In genomic region chr15:43903864-43904290, GRCh38 we compare ENCODE assay signal across 8 cellular contexts.
DNase-seq lines count a peak whose midpoint lies in the region; ATAC-seq and TF ChIP-seq lines count a peak whose summit lies in the region.

No MANE protein-coding gene starts in this region.

- H2BK120ac ChIP-seq in H9 (ENCODE audit: low read depth, low read length, poor library complexity, severe bottlenecking): no peak overlapping the region

- H2BK12ac ChIP-seq in H9 (ENCODE audit: insufficient read length, low read depth, low read length): no peak overlapping the region

- no peak overlapping the region for H3K23ac ChIP-seq in H9 (ENCODE audit: insufficient read length, low read depth, low read length)

- H2AFZ ChIP-seq in H9 (ENCODE audit: low read length): no peak overlapping the region

- H4K8ac ChIP-seq in H9 (replicated peaks; ENCODE audit: insufficient read length, low read depth, low read length): no peak overlapping the region

- H2BK5ac ChIP-seq in H9 (ENCODE audit: insufficient read length, low read length): no peak overlapping the region

- no peak overlapping the region for H3K18ac ChIP-seq in H9 (ENCODE audit: insufficient read length, low read depth, low read length)

- no peak overlapping the region for H3T11ph ChIP-seq in H9 (ENCODE audit: low read length)

- no peaks in the 10 kb centered on the region for H3K36me3 Mint-ChIP-seq in CD4-positive, alpha-beta T cell (ENCODE audit: low read depth)
- H3K36me3 Mint-ChIP-seq in H9 (ENCODE audit: insufficient read depth in 1 of 3, low read depth in 3 of 3) (peaks cover 7 to 18% (median 16%) of the 10 kb centered on the region in 3 experiments; a peak in 5 of 7 replicates), endothelial cell (ENCODE audit: low read depth, unreplicated experiment) (no peaks in the 10 kb centered on the region)

- H2AK5ac ChIP-seq in H9 (ENCODE audit: insufficient read length, low read length): no peak overlapping the region

- no peak overlapping the region for H3K4me2 ChIP-seq in H9 (ENCODE audit: insufficient read depth, insufficient read length, low read length)

- H3K56ac ChIP-seq in H9 (ENCODE audit: insufficient read length, low read depth, low read length): no peak overlapping the region

- no peaks in the 10 kb centered on the region for H3K79me1 ChIP-seq in H9 (ENCODE audit: insufficient read depth, low read depth, low read length, poor library complexity, severe bottlenecking)

- no peak overlapping the region for H2BK20ac ChIP-seq in H9 (ENCODE audit: low read depth, low read length, poor library complexity, severe bottlenecking)

- TF ChIP-seq POLR2A in GM18505 (IDR thresholded peaks at IDR 0.05; ENCODE audit: borderline replicate concordance, extremely low read depth, insufficient read depth, insufficient read length): no peak

- TF ChIP-seq CTCF in CD4-positive, alpha-beta T cell (IDR thresholded peaks at IDR 0.05): peak; percentile 61
- TF ChIP-seq CTCF in H9 (conservative IDR thresholded peaks at IDR 0.05) (peak; percentile 96), endothelial cell (IDR thresholded peaks at IDR 0.05; ENCODE audit: unreplicated experiment) (peak; percentile 97)

- H2BK15ac ChIP-seq in H9 (ENCODE audit: low read depth, low read length): no peak overlapping the region

- H3K9me3 ChIP-seq in CD4-positive, alpha-beta T cell (ENCODE audit: control insufficient read depth, low read length): no peaks in the 10 kb centered on the region
- no peaks in the 10 kb centered on the region for H3K9me3 ChIP-seq in H9 (ENCODE audit: control insufficient read depth, low read depth, low read length)

- no peak overlapping the region for H3K27ac ChIP-seq in CD4-positive, alpha-beta T cell (ENCODE audit: low read depth, low read length)
- no peak overlapping the region for H3K27ac ChIP-seq in H9 (ENCODE audit: insufficient read length, low read depth, low read length)

- no peak overlapping the region for H3K9ac ChIP-seq in H9 (ENCODE audit: extremely low read depth, insufficient read length, low read length)

- WGBS in H9 (ENCODE audit: extremely low coverage, insufficient read length, low lambda C conversion rate): no CpG with 5 or more reads among the region's 8 CpGs

- intact Hi-C loops in CD4-positive, alpha-beta T cell (cut with DNase I, micrococcal nuclease): loop anchor here (1.0 to 10.0 kb wide), 4 partner anchors 161 to 598 kb away; no protein-coding TSS in a partner anchor

- CTCF ChIA-PET in CD4-positive, alpha-beta T cell (lab: Charles Lee): interaction anchor here (0.9 to 1.3 kb wide), 2 partner anchors 159 to 162 kb away, joined by 3 read pairs; no protein-coding TSS in a partner anchor

- no peak overlapping the region for H3K4ac ChIP-seq in H9 (ENCODE audit: low read depth, low read length)

- H3K79me2 ChIP-seq in H9 (ENCODE audit: insufficient read depth, low read length): no peaks in the 10 kb centered on the region

- POLR2A ChIA-PET in CD4-positive, alpha-beta T cell (lab: Charles Lee): no interaction called here

- peaks cover 4% of the 10 kb centered on the region for H3K4me1 Mint-ChIP-seq in CD4-positive, alpha-beta T cell (ENCODE audit: low read depth)
- H3K4me1 Mint-ChIP-seq in H9 (peaks cover 29 to 31% of the 10 kb centered on the region in 2 experiments), endothelial cell (ENCODE audit: unreplicated experiment) (peaks cover 10% of the 10 kb centered on the region)

- no peak overlapping the region for H4K5ac ChIP-seq in H9 (ENCODE audit: insufficient read length, low read depth, low read length)

- no peaks in the 10 kb centered on the region for H3K27me3 Mint-ChIP-seq in CD4-positive, alpha-beta T cell
- H3K27me3 Mint-ChIP-seq in H9 (ENCODE audit: low read depth): no peaks in the 10 kb centered on the region
- no peaks in the 10 kb centered on the region for H3K27me3 Mint-ChIP-seq in endothelial cell (ENCODE audit: unreplicated experiment)

- no peaks in the 10 kb centered on the region for H4K20me1 ChIP-seq in H9 (ENCODE audit: control insufficient read depth, insufficient read depth, insufficient read length)

- DNase-seq in CD4-positive, alpha-beta T cell: peak; percentile 12 to 40 (median 26)
- DNase-seq in H9 (peak; percentile 87), NOMO-1 (lab: John Stamatoyannopoulos, UW; ENCODE audit: unreplicated experiment in 2 of 2) (peak; percentile 13 to 20), endothelial cell (ENCODE audit: low spot score) (peak; percentile 83), myocyte (ENCODE audit: low read depth) (peak; percentile 78)
- DNase-seq in activated CD8-positive, alpha-beta memory T cell treated with anti-CD3 and anti-CD28 coated beads for 48 hours (ENCODE audit: low read depth in 2 of 3, low spot score in 2 of 3): peak in 2 of 3 experiments; percentile 36 to 57
- peak; percentile 0 to 46 (median 7) for DNase-seq in stimulated activated naive CD4-positive, alpha-beta T cell (lab: John Stamatoyannopoulos, UW)

- H3K27me3 ChIP-seq in CD4-positive, alpha-beta T cell (ENCODE audit: control insufficient read depth, insufficient read depth, low read length): no peaks in the 10 kb centered on the region
- no peaks in the 10 kb centered on the region for H3K27me3 ChIP-seq in H9 (ENCODE audit: insufficient read depth, low read length)

- H3K27ac Mint-ChIP-seq in CD4-positive, alpha-beta T cell: no peak overlapping the region
- H3K27ac Mint-ChIP-seq in H9: peak overlapping the region; percentile 58 to 95 (median 84); a peak in 5 of 7 replicates
- H3K27ac Mint-ChIP-seq in endothelial cell (ENCODE audit: unreplicated experiment): no peak overlapping the region

- no peak overlapping the region for H4K91ac ChIP-seq in H9 (ENCODE audit: insufficient read length, low read depth, low read length)

- H3K4me1 ChIP-seq in H9 (ENCODE audit: insufficient read depth, low read length): no peaks in the 10 kb centered on the region; the same call in 1 of the 2 replicates

- H3K4me3 Mint-ChIP-seq in CD4-positive, alpha-beta T cell: no peak overlapping the region
- H3K4me3 Mint-ChIP-seq in H9: peak overlapping the region in 1 of 2 experiments; percentile 15; a peak in 1 of 5 replicates
- no peak overlapping the region for H3K4me3 Mint-ChIP-seq in endothelial cell (ENCODE audit: unreplicated experiment)

- peak; percentile 61 for ATAC-seq in CD4-positive, alpha-beta T cell (ENCODE audit: poor library complexity)
- no peak for ATAC-seq in GM18505 (IDR thresholded peaks at IDR 0.05; ENCODE audit: unreplicated experiment)

- no peak overlapping the region for H3K14ac ChIP-seq in H9 (ENCODE audit: insufficient read depth, low read length)

- H3K23me2 ChIP-seq in H9 (ENCODE audit: insufficient read length, low read depth, low read length, poor library complexity, severe bottlenecking): no peaks in the 10 kb centered on the region

- no peaks in the 10 kb centered on the region for H3K9me3 Mint-ChIP-seq in CD4-positive, alpha-beta T cell
- peaks cover 0 to 3% of the 10 kb centered on the region in 2 experiments; a peak in 1 of 5 replicates for H3K9me3 Mint-ChIP-seq in H9
- H3K9me3 Mint-ChIP-seq in endothelial cell (ENCODE audit: unreplicated experiment): no peaks in the 10 kb centered on the region

Comparison
In these comparisons a context has a peak if more than half of its experiments do, and no peak if none do; other contexts are left out.
1. DNase-seq: peak in every context shown above with its lines; median percentile 87 in H9; 83 in endothelial cell; 78 in myocyte; 46 in activated CD8-positive, alpha-beta memory T cell treated with anti-CD3 and anti-CD28 coated beads for 48 hours; 26 in CD4-positive, alpha-beta T cell; 16 in NOMO-1; 7 in stimulated activated naive CD4-positive, alpha-beta T cell.
2. H3K27ac Mint-ChIP-seq: peak in H9 (3 of 3); none in CD4-positive, alpha-beta T cell (single experiment) and endothelial cell (single experiment).
3. Peak in every context shown above with its lines, with median percentiles within 50 percentile points of each other: CTCF ChIP-seq.